Comparison of ENCODE assay signal across 16 cellular contexts in genomic region chr10:70445718-70446485, GRCh38. TPM values are rescaled to one million over a fixed set of nuclear protein-coding genes. Genes with fewer than 3 reads are reported as not detected.
DNase-seq lines count a peak whose midpoint lies in the region; ATAC-seq and TF ChIP-seq lines count a peak whose summit lies in the region.
"Had no signal": no experiment of that assay in that cellular context is flagged by ENCODE, and none has a peak within 500 bp of the region (broad histone marks: within the 10 kb centered on the region; RNA-seq: fewer than 3 reads in every experiment).

No MANE protein-coding gene starts in this region.

- no peak overlapping the region for H3K27ac ChIP-seq in SJCRH30
- no peak overlapping the region for H3K27ac ChIP-seq in caudate nucleus (ENCODE audit: low read depth, low read length)
- H3K27ac ChIP-seq: SJSA1 had no signal

- CTCF ChIA-PET in activated CD4-positive, alpha-beta T cell treated with anti-CD3 and anti-CD28 coated beads, Interleukin-2, amount 10 ng/mL, durations not matched to agents 7 days and 5 days (lab: Charles Lee): interaction anchor here (1.2 to 2.2 kb wide), 3 partner anchors 9 to 21 kb away, joined by 3 to 11 read pairs (median 4); no protein-coding TSS in a partner anchor
- CTCF ChIA-PET in activated CD4-positive, alpha-beta memory T cell treated with anti-CD3 and anti-CD28 coated beads for 36 hours (lab: Charles Lee): interaction anchor here (0.9 to 3.3 kb wide), 4 partner anchors 13 to 95 kb away, joined by 3 to 10 read pairs (median 3); no protein-coding TSS in a partner anchor

- H3K36me3 Mint-ChIP-seq in nephron (ENCODE audit: low read depth): no peaks in the 10 kb centered on the region
- H3K36me3 Mint-ChIP-seq in activated CD4-positive, alpha-beta T cell treated with anti-CD3 and anti-CD28 coated beads, Interleukin-2, amount 10 ng/mL, durations not matched to agents 7 days and 5 days (ENCODE audit: low read depth): no peaks in the 10 kb centered on the region
- H3K36me3 Mint-ChIP-seq in activated CD4-positive, alpha-beta memory T cell treated with anti-CD3 and anti-CD28 coated beads for 36 hours: no peaks in the 10 kb centered on the region

- peaks cover under 1% of the 10 kb centered on the region for H3K9me3 Mint-ChIP-seq in nephron
- H3K9me3 Mint-ChIP-seq in activated CD4-positive, alpha-beta T cell treated with anti-CD3 and anti-CD28 coated beads, Interleukin-2, amount 10 ng/mL, durations not matched to agents 7 days and 5 days: no peaks in the 10 kb centered on the region
- H3K9me3 Mint-ChIP-seq in activated CD4-positive, alpha-beta memory T cell treated with anti-CD3 and anti-CD28 coated beads for 36 hours: no peaks in the 10 kb centered on the region

- peak overlapping the region; percentile 39 to 66 (median 59) for H3K27ac Mint-ChIP-seq in nephron
- no peak overlapping the region for H3K27ac Mint-ChIP-seq in activated CD4-positive, alpha-beta T cell treated with anti-CD3 and anti-CD28 coated beads, Interleukin-2, amount 10 ng/mL, durations not matched to agents 7 days and 5 days
- H3K27ac Mint-ChIP-seq in activated CD4-positive, alpha-beta memory T cell treated with anti-CD3 and anti-CD28 coated beads for 36 hours: no peak overlapping the region

- H3K4me3 ChIP-seq in AG10803 (ENCODE audit: low read length) (no peak overlapping the region), SJCRH30 (no peak overlapping the region), fibroblast of villous mesenchyme (ENCODE audit: low read depth, low read length) (no peak overlapping the region)
- H3K4me3 ChIP-seq: SJSA1 had no signal

- H3K4me3 Mint-ChIP-seq in nephron: peak overlapping the region in 1 of 3 experiments; percentile 1
- no peak overlapping the region for H3K4me3 Mint-ChIP-seq in activated CD4-positive, alpha-beta T cell treated with anti-CD3 and anti-CD28 coated beads, Interleukin-2, amount 10 ng/mL, durations not matched to agents 7 days and 5 days
- H3K4me3 Mint-ChIP-seq in activated CD4-positive, alpha-beta memory T cell treated with anti-CD3 and anti-CD28 coated beads for 36 hours: no peak overlapping the region

- intact Hi-C loops in activated CD4-positive, alpha-beta memory T cell treated with anti-CD3 and anti-CD28 coated beads for 36 hours (cut with micrococcal nuclease): no loop called here

- H3K4me1 Mint-ChIP-seq in nephron: peaks cover 31% of the 10 kb centered on the region
- peaks cover 2% of the 10 kb centered on the region for H3K4me1 Mint-ChIP-seq in activated CD4-positive, alpha-beta T cell treated with anti-CD3 and anti-CD28 coated beads, Interleukin-2, amount 10 ng/mL, durations not matched to agents 7 days and 5 days
- peaks cover 8% of the 10 kb centered on the region for H3K4me1 Mint-ChIP-seq in activated CD4-positive, alpha-beta memory T cell treated with anti-CD3 and anti-CD28 coated beads for 36 hours (ENCODE audit: low read depth)

- no peaks in the 10 kb centered on the region for H3K27me3 ChIP-seq in SJCRH30
- H3K27me3 ChIP-seq: SJSA1 had no signal

- peaks cover 37% of the 10 kb centered on the region for H3K27me3 Mint-ChIP-seq in nephron (ENCODE audit: low read depth)
- peaks cover 31% of the 10 kb centered on the region for H3K27me3 Mint-ChIP-seq in activated CD4-positive, alpha-beta T cell treated with anti-CD3 and anti-CD28 coated beads, Interleukin-2, amount 10 ng/mL, durations not matched to agents 7 days and 5 days
- peaks cover 26% of the 10 kb centered on the region for H3K27me3 Mint-ChIP-seq in activated CD4-positive, alpha-beta memory T cell treated with anti-CD3 and anti-CD28 coated beads for 36 hours

- H3K9me3 ChIP-seq in SJCRH30 (replicated peaks): no peaks in the 10 kb centered on the region
- H3K9me3 ChIP-seq: SJSA1 had no signal

- DNase-seq in AG10803 (ENCODE audit: low read depth): peak; percentile 62
- peak; percentile 54 to 74 for DNase-seq in SJCRH30
- peak; percentile 80 for DNase-seq in fibroblast of villous mesenchyme (ENCODE audit: low read depth)
- no peak for DNase-seq in caudate nucleus (lab: John Stamatoyannopoulos, UW)
- DNase-seq in activated CD4-positive, alpha-beta T cell treated with anti-CD3 and anti-CD28 coated beads, Interleukin-2, amount 10 ng/mL, durations not matched to agents 7 days and 5 days: no peak
- DNase-seq in stimulated activated naive CD8-positive, alpha-beta T cell treated with anti-CD3 and anti-CD28 coated beads, Interleukin-15, Interleukin-2, amounts not matched to agents 100 U/mL and 50 U/mL, for 24 hours: no peak
- DNase-seq in activated CD4-positive, alpha-beta memory T cell treated with anti-CD3 and anti-CD28 coated beads for 36 hours: no peak
- DNase-seq: activated CD8-positive, alpha-beta memory T cell treated with anti-CD3 and anti-CD28 coated beads for 24 hours; activated gamma-delta T cell; AML-193; DMS153; mammary epithelial cell; occipital lobe had no signal

- ATAC-seq in stimulated activated naive CD8-positive, alpha-beta T cell treated with anti-CD3 and anti-CD28 coated beads, Interleukin-15, Interleukin-2, amounts not matched to agents 100 U/mL and 50 U/mL, for 24 hours: no peak

- POLR2A ChIA-PET in activated CD4-positive, alpha-beta T cell treated with anti-CD3 and anti-CD28 coated beads, Interleukin-2, amount 10 ng/mL, durations not matched to agents 7 days and 5 days (lab: Charles Lee): no interaction called here
- POLR2A ChIA-PET in activated CD4-positive, alpha-beta memory T cell treated with anti-CD3 and anti-CD28 coated beads for 36 hours (lab: Charles Lee): no interaction called here

- H3K36me3 ChIP-seq in SJCRH30: no peaks in the 10 kb centered on the region
- H3K36me3 ChIP-seq: SJSA1 had no signal

- TF ChIP-seq CTCF in AG10803 (conservative IDR thresholded peaks at IDR 0.05; ENCODE audit: low read length) (no peak), fibroblast of villous mesenchyme (IDR thresholded peaks at IDR 0.05; ENCODE audit: insufficient read depth, low read depth, low read length) (no peak), nephron (IDR thresholded peaks at IDR 0.05; ENCODE audit: unreplicated experiment in 3 of 3) (no peak)

- peaks cover 10% of the 10 kb centered on the region for H3K4me1 ChIP-seq in SJCRH30

RNA-seq across cellular contexts. Expression of gene NODAL, which starts 4.4 kb away (rescaled TPM):
- not detected in 2 replicates for total RNA-seq in SJCRH30 (2014; rRNA removed; shearing (Covaris generic))
- total RNA-seq in fibroblast of villous mesenchyme: not detected in 2 replicates
- total RNA-seq in activated CD4-positive, alpha-beta T cell treated with anti-CD3 and anti-CD28 coated beads, Interleukin-2, amount 10 ng/mL, durations not matched to agents 7 days and 5 days: not detected
- not detected for total RNA-seq in activated CD4-positive, alpha-beta memory T cell treated with anti-CD3 and anti-CD28 coated beads for 36 hours
- total RNA-seq: SJSA1 had no signal

RNA-seq across cellular contexts. Expression of gene PALD1, which starts 32.7 kb away (rescaled TPM):
- 12.5 and 12.8 TPM in 2 replicates for total RNA-seq in SJCRH30 (2014; rRNA removed; shearing (Covaris generic))
- total RNA-seq in fibroblast of villous mesenchyme: 0.32 TPM in 1 of 2 replicates, not detected in the other
- total RNA-seq in activated CD4-positive, alpha-beta T cell treated with anti-CD3 and anti-CD28 coated beads, Interleukin-2, amount 10 ng/mL, durations not matched to agents 7 days and 5 days: 1 to 10 TPM; 1.2 to 1.5 TPM
- total RNA-seq in activated CD4-positive, alpha-beta memory T cell treated with anti-CD3 and anti-CD28 coated beads for 36 hours: under 1 TPM; 0.41 to 0.48 TPM
- total RNA-seq: bronchial epithelial cell, SJSA1 had no signal

RNA-seq across cellular contexts. Expression of gene EIF4EBP2, which starts 42.0 kb away (rescaled TPM):
- total RNA-seq in SJCRH30 (2014; rRNA removed; shearing (Covaris generic)): 51.0 and 52.8 TPM in 2 replicates
- 43.2 and 58.7 TPM in 2 replicates for total RNA-seq in fibroblast of villous mesenchyme
- 10 to 100 TPM; 56.1 to 68.7 TPM for total RNA-seq in activated CD4-positive, alpha-beta T cell treated with anti-CD3 and anti-CD28 coated beads, Interleukin-2, amount 10 ng/mL, durations not matched to agents 7 days and 5 days
- total RNA-seq in activated CD4-positive, alpha-beta memory T cell treated with anti-CD3 and anti-CD28 coated beads for 36 hours: 10 to 100 TPM; 27.1 to 27.5 TPM

Comparison
In these comparisons a context has a peak if more than half of its experiments do, and no peak if none do; other contexts are left out.
1. DNase-seq: peak in AG10803 (single experiment), SJCRH30 (2 of 2) and fibroblast of villous mesenchyme (single experiment); none in caudate nucleus (0 of 61), activated CD4-positive, alpha-beta T cell treated with anti-CD3 and anti-CD28 coated beads, Interleukin-2, amount 10 ng/mL, durations not matched to agents 7 days and 5 days (single experiment), stimulated activated naive CD8-positive, alpha-beta T cell treated with anti-CD3 and anti-CD28 coated beads, Interleukin-15, Interleukin-2, amounts not matched to agents 100 U/mL and 50 U/mL, for 24 hours (single experiment) and activated CD4-positive, alpha-beta memory T cell treated with anti-CD3 and anti-CD28 coated beads for 36 hours (single experiment).
2. H3K27ac Mint-ChIP-seq: peak in nephron (3 of 3); none in activated CD4-positive, alpha-beta T cell treated with anti-CD3 and anti-CD28 coated beads, Interleukin-2, amount 10 ng/mL, durations not matched to agents 7 days and 5 days (single experiment) and activated CD4-positive, alpha-beta memory T cell treated with anti-CD3 and anti-CD28 coated beads for 36 hours (single experiment).